ENCODE assay signal across 13 cellular contexts in the genomic region with DNA sequence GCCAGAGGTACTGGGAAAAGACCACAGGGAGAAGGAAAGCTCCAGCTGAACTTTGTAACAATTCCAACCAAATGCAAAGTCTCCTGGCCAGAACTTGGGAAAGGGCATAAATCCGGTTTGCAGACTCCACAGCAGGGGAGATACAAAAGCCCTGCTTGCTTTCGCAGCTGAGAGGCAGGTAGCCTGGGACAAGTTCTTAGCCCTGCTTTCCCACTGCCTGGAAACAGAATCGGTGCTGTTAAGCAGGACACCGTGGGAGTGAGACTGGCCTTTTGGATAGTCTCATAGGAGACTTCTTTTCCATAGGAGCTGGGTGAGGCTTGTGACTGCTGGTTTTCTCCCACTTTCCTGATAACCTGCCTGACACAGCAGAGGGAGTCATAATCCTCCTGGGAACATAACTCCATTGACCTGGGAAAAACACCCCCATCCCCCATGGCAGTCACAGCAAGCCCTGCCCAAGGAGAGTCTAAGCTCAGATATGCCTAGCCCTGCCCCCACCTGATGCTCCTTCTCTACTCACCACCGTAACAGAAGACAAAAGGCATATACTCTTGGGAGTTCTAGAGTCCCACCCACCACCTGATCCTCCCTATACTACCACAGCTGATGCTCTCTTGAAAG.
DNase-seq lines count a peak whose midpoint lies in the region; ATAC-seq and TF ChIP-seq lines count a peak whose summit lies in the region.
"Had no signal": no experiment of that assay in that cellular context is flagged by ENCODE, and none has a peak within 500 bp of the region (broad histone marks: within the 10 kb centered on the region; RNA-seq: fewer than 3 reads in every experiment).

No MANE protein-coding gene starts in this region.

- peaks cover 11% of the 10 kb centered on the region for H3K27me3 ChIP-seq in endodermal cell (ENCODE audit: control insufficient read depth, insufficient read depth, low read length, poor library complexity, severe bottlenecking)
- H3K27me3 ChIP-seq in thoracic aorta (replicated peaks; ENCODE audit: insufficient read depth) = no peaks in the 10 kb centered on the region
- H3K27me3 ChIP-seq in transverse colon = no peaks in the 10 kb centered on the region

- H3K4me1 ChIP-seq in endodermal cell (ENCODE audit: control insufficient read depth, insufficient read depth, low read length) (peaks cover 8% of the 10 kb centered on the region), thoracic aorta (ENCODE audit: control insufficient read depth in 1 of 2, low read depth in 2 of 2) (peaks cover 7 to 38% of the 10 kb centered on the region in 2 donors), transverse colon (no peaks in the 10 kb centered on the region)
- H3K4me1 ChIP-seq: HAP-1 had no signal

- H3K36me3 ChIP-seq in endodermal cell (ENCODE audit: control insufficient read depth, insufficient read depth, low read length) = no peaks in the 10 kb centered on the region
- H3K36me3 ChIP-seq in thoracic aorta = no peaks in the 10 kb centered on the region
- no peaks in the 10 kb centered on the region for H3K36me3 ChIP-seq in transverse colon
- H3K36me3 ChIP-seq: HAP-1 had no signal

- no peak for ATAC-seq in thoracic aorta (ENCODE audit: insufficient number of reproducible peaks, low FRiP score, low read depth)

- DNase-seq in NCI-H1436 (lab: John Stamatoyannopoulos, UW) (peak; percentile 0), NCI-H1436 treated with DMSO at 0.1 percent for 48 hours (lab: John Stamatoyannopoulos, UW) (no peak), NCI-H2171 treated with DMSO at 0.1 percent for 48 hours (lab: John Stamatoyannopoulos, UW) (peak; percentile 15), endodermal cell (peak; percentile 82), thoracic aorta (ENCODE audit: low spot score) (no peak), SHP77 treated with DMSO at 0.1 percent for 48 hours (lab: John Stamatoyannopoulos, UW) (no peak), inferior parietal cortex (ENCODE audit: extremely low spot score) (no peak), transverse colon (no peak)
- DNase-seq: DMS 273 treated with DMSO at 0.1 percent for 48 hours, NCI-H524, SK-N-SH had no signal

- WGBS in endodermal cell (ENCODE audit: insufficient coverage in 1 of 2, insufficient read length in 1 of 2), 2 experiments = 69 to 74% methylated on average over 3 to 5 of the region's 5 CpGs
- 56 to 80% methylated on average over 1 to 5 of the region's 5 CpGs for WGBS in transverse colon (ENCODE audit: low coverage in 1 of 2), 2 donors

- intact Hi-C loops in transverse colon (cut with DNase I; ENCODE audit: low total_unique reads) = loop anchor here (10.0 kb wide), 1 partner anchor 653 kb away; no protein-coding TSS in a partner anchor

- TF ChIP-seq CTCF in endodermal cell (conservative IDR thresholded peaks at IDR 0.05) = no peak
- TF ChIP-seq CTCF in thoracic aorta (IDR thresholded peaks at IDR 0.05) = no peak
- TF ChIP-seq CTCF in transverse colon (IDR thresholded peaks at IDR 0.05) = no peak

- peaks cover 2% of the 10 kb centered on the region for H3K9me3 Mint-ChIP-seq in endodermal cell

- peaks cover 4% of the 10 kb centered on the region for H3K27me3 Mint-ChIP-seq in endodermal cell (ENCODE audit: insufficient read depth)

- in situ Hi-C loops in transverse colon (cut with MboI; ENCODE audit: low pct_ligation_motif_present in 1 of 4, low pct_unique_long_range_greater_than_20kb in 1 of 4, low sequenced_read_pairs in 3 of 4) = no loop called here

- H3K4me3 ChIP-seq in endodermal cell (ENCODE audit: low read length) = peak overlapping the region; percentile 12
- peak overlapping the region; percentile 48 for H3K4me3 ChIP-seq in thoracic aorta
- H3K4me3 ChIP-seq in transverse colon = no peak overlapping the region
- H3K4me3 ChIP-seq: HAP-1 had no signal

- H3K27ac ChIP-seq in endodermal cell (ENCODE audit: low read depth, low read length) (no peak overlapping the region), thoracic aorta (peak overlapping the region; percentile 72), transverse colon (no peak overlapping the region)
- H3K27ac ChIP-seq: 22Rv1 had no signal

- H3K4me3 Mint-ChIP-seq in endodermal cell = peak overlapping the region; percentile 1

- H3K4me1 Mint-ChIP-seq in endodermal cell = peaks cover 28% of the 10 kb centered on the region

- H3K36me3 Mint-ChIP-seq in endodermal cell (ENCODE audit: low read depth) = no peaks in the 10 kb centered on the region

- H3K27ac Mint-ChIP-seq in endodermal cell = peak overlapping the region; percentile 91

- TF ChIP-seq POLR2A in transverse colon (IDR thresholded peaks at IDR 0.05) = no peak

- no peak for TF ChIP-seq EP300 in transverse colon (IDR thresholded peaks at IDR 0.05; ENCODE audit: low read depth)

- H3K9me3 ChIP-seq in endodermal cell (ENCODE audit: control insufficient read depth, low read length) = peaks cover 9% of the 10 kb centered on the region
- no peaks in the 10 kb centered on the region for H3K9me3 ChIP-seq in thoracic aorta
- no peaks in the 10 kb centered on the region for H3K9me3 ChIP-seq in transverse colon
- H3K9me3 ChIP-seq: HAP-1 had no signal

- H3K9ac ChIP-seq in endodermal cell (ENCODE audit: extremely low read depth, low read length, poor library complexity, severe bottlenecking) = peak overlapping the region; percentile 23
- H3K9ac ChIP-seq: SK-N-SH had no signal

Comparison
In these comparisons a context has a peak if more than half of its experiments do, and no peak if none do; other contexts are left out.
1. DNase-seq: peak in NCI-H1436 (single experiment), NCI-H2171 treated with DMSO at 0.1 percent for 48 hours (single experiment) and endodermal cell (single experiment); none in NCI-H1436 treated with DMSO at 0.1 percent for 48 hours (single experiment), thoracic aorta (single experiment), SHP77 treated with DMSO at 0.1 percent for 48 hours (single experiment), inferior parietal cortex (single experiment) and transverse colon (single experiment).
2. H3K27ac ChIP-seq: peak in thoracic aorta (2 of 2); none in endodermal cell (single experiment) and transverse colon (0 of 4).
3. H3K4me3 ChIP-seq: peak in endodermal cell (single experiment) and thoracic aorta (single experiment); none in transverse colon (0 of 4).